ENCODE assay signal across 25 cellular contexts in the genomic region with DNA sequence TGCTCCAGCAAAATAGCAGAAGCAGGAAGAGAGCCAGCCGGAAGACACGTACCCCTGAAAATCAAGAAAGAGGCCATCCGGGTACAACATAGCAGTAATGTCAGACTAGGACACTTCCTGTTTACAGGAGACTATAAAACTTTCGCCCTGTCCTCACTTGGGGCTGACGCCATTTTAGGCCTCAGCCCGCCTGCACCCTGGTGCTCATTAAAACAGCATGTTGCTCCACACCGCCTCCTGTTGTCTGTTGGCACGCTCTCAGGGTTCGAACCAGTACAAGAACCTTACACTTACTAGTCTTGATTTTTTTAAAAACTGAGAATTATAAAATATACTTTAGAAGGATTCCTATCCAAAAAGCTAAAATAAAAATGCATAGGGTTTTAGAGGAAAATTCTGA.
DNase-seq lines count a peak whose midpoint lies in the region; ATAC-seq, FAIRE-seq and TF ChIP-seq lines count a peak whose summit lies in the region.
"Had no signal": no experiment of that assay in that cellular context is flagged by ENCODE, and none has a peak within 500 bp of the region (broad histone marks: within the 10 kb centered on the region; RNA-seq: fewer than 3 reads in every experiment).

No MANE protein-coding gene starts in this region.

- H3K27me3 Mint-ChIP-seq in T-helper 17 cell = peaks cover 26% of the 10 kb centered on the region
- peaks cover 8% of the 10 kb centered on the region for H3K27me3 Mint-ChIP-seq in activated CD4-positive, alpha-beta T cell treated with anti-CD3 and anti-CD28 coated beads, Interleukin-2, amount 10 ng/mL, durations not matched to agents 24 days and 14 days

- WGBS in K562 (ENCODE audit: insufficient coverage, low coverage, missing lambda C conversion rate) = 18% methylated on average over 9 of the region's 9 CpGs
- 82 to 86% methylated on average over 8 to 9 of the region's 9 CpGs for WGBS in esophagus squamous epithelium, 2 donors
- WGBS in mesendoderm (ENCODE audit: extremely low coverage, insufficient coverage, low lambda C conversion rate) = no CpG with 5 or more reads among the region's 9 CpGs

- H3K9ac ChIP-seq in K562 (ENCODE audit: insufficient read depth in 1 of 2, low read depth in 2 of 2, low read length in 2 of 2) = no peak overlapping the region
- no peak overlapping the region for H3K9ac ChIP-seq in mesendoderm (ENCODE audit: low read length)

- ATAC-seq in K562 = no peak
- no peak for ATAC-seq in T-helper 17 cell
- ATAC-seq: HCT116 had no signal

- DNase-seq in BE2C = no peak
- no peak for DNase-seq in OCI-LY7 (ENCODE audit: low spot score)
- DNase-seq in K562 (ENCODE audit: extremely low read depth in 1 of 4, low spot score in 3 of 4) = no peak
- no peak for DNase-seq in esophagus squamous epithelium (lab: John Stamatoyannopoulos, UW)
- DNase-seq in mesendoderm = no peak
- DNase-seq in T-helper 17 cell = no peak
- no peak for DNase-seq in activated CD4-positive, alpha-beta T cell treated with anti-CD3 and anti-CD28 coated beads, Interleukin-2, amount 10 ng/mL, durations not matched to agents 24 days and 14 days
- no peak for DNase-seq in T1000 (lab: John Stamatoyannopoulos, UW)
- DNase-seq: AML-193; C1 segment of cervical spinal cord; CD4-positive, alpha-beta memory T cell; COR-L47; GOT3; KBM-7; MV-4-11; NCI-H1105; NCI-H1436 treated with DMSO at 0.1 percent for 48 hours; NCI-H187 treated with DMSO at 0.1 percent for 48 hours; NCI-H524; RPMI8226; SHP77; SW 1271 had no signal

- no peak overlapping the region for H3K4ac ChIP-seq in mesendoderm (ENCODE audit: low read depth, low read length)

- H3K4me1 ChIP-seq in BE2C (no peaks in the 10 kb centered on the region; the same call in 1 of the 2 replicates), OCI-LY7 (ENCODE audit: insufficient read depth, low read length, poor library complexity, severe bottlenecking) (no peaks in the 10 kb centered on the region), K562 (replicated peaks in 1 of 2; ENCODE audit: control insufficient read depth in 2 of 2, insufficient read depth in 2 of 2, low read length in 2 of 2) (no peaks in the 10 kb centered on the region; a peak in 1 of 5 replicates), esophagus squamous epithelium (peaks cover 0 to 99% (median 44%) of the 10 kb centered on the region in 3 donors), mesendoderm (ENCODE audit: control insufficient read depth, low read depth, low read length) (peaks cover 2% of the 10 kb centered on the region)

- TF ChIP-seq EP300 in K562 (IDR thresholded peaks at IDR 0.05; ENCODE audit: low read length) = no peak

- H3K79me1 ChIP-seq in mesendoderm (ENCODE audit: low read length) = no peaks in the 10 kb centered on the region

- intact Hi-C loops in OCI-LY7 (cut with micrococcal nuclease; ENCODE audit: unreplicated experiment) = loop anchor here (1.0 to 10.0 kb wide), 2 partner anchors 80 to 206 kb away; no protein-coding TSS in a partner anchor
- intact Hi-C loops in K562 (cut with micrococcal nuclease) = loop anchor here (1.0 to 5.0 kb wide), 3 partner anchors 75 to 203 kb away; no protein-coding TSS in a partner anchor
- intact Hi-C loops in esophagus squamous epithelium (cut with DNase I) = no loop called here
- intact Hi-C loops in activated CD4-positive, alpha-beta T cell treated with anti-CD3 and anti-CD28 coated beads, Interleukin-2, amount 10 ng/mL, durations not matched to agents 24 days and 14 days (cut with micrococcal nuclease) = no loop called here

- no peak for FAIRE-seq in K562 (lab: Jason Lieb, UNC)
- FAIRE-seq: A204.1, G401.6 had no signal

- TF ChIP-seq CTCF in BE2C (IDR thresholded peaks at IDR 0.05; ENCODE audit: low read depth, low read length) = 0 out of 2 replicates have a peak, but pooled peaks have one; percentile 6
- 0 out of 2 replicates have a peak, but pooled peaks have one; percentile 26 for TF ChIP-seq CTCF in OCI-LY7 (conservative IDR thresholded peaks at IDR 0.05; ENCODE audit: low read length)
- TF ChIP-seq CTCF in K562 (IDR thresholded peaks at IDR 0.05 in 2 of 3, conservative IDR thresholded peaks at IDR 0.05 in 1 of 3; ENCODE audit: insufficient read depth in 2 of 3, low read depth in 1 of 3, low read length in 3 of 3) = 0 out of 6 replicates have a peak, but pooled peaks of 1 of the 3 experiments have one; percentile 5
- TF ChIP-seq CTCF in esophagus squamous epithelium (IDR thresholded peaks at IDR 0.05) = no peak

- H2BK120ac ChIP-seq in mesendoderm (ENCODE audit: low read depth, low read length) = no peak overlapping the region

- in situ Hi-C loops in K562 (cut with MboI) = no loop called here

- H3K4me3 ChIP-seq in BE2C (ENCODE audit: low read depth, low read length) (no peak overlapping the region), OCI-LY7 (ENCODE audit: low read depth, low read length, poor library complexity, severe bottlenecking) (no peak overlapping the region), K562 (no peak overlapping the region), esophagus squamous epithelium (no peak overlapping the region), mesendoderm (ENCODE audit: low read length) (no peak overlapping the region)

- peaks cover 8% of the 10 kb centered on the region for H3K9me3 Mint-ChIP-seq in activated CD4-positive, alpha-beta T cell treated with anti-CD3 and anti-CD28 coated beads, Interleukin-2, amount 10 ng/mL, durations not matched to agents 24 days and 14 days

- no peaks in the 10 kb centered on the region for H3K4me1 Mint-ChIP-seq in T-helper 17 cell
- H3K4me1 Mint-ChIP-seq in activated CD4-positive, alpha-beta T cell treated with anti-CD3 and anti-CD28 coated beads, Interleukin-2, amount 10 ng/mL, durations not matched to agents 24 days and 14 days = no peaks in the 10 kb centered on the region
- H3K4me1 Mint-ChIP-seq: CD4-positive, alpha-beta memory T cell had no signal

- TF ChIP-seq POLR2A in K562 (conservative IDR thresholded peaks at IDR 0.05) (no peak), esophagus squamous epithelium (IDR thresholded peaks at IDR 0.05) (no peak)

- H3K36me3 ChIP-seq in BE2C (no peaks in the 10 kb centered on the region), OCI-LY7 (ENCODE audit: insufficient read depth, low read length) (no peaks in the 10 kb centered on the region), K562 (ENCODE audit: control insufficient read depth, insufficient read depth, low read length) (no peaks in the 10 kb centered on the region), esophagus squamous epithelium (peaks cover 0 to 2% (median 0%) of the 10 kb centered on the region in 3 donors), mesendoderm (ENCODE audit: control insufficient read depth, insufficient read depth, low read length) (no peaks in the 10 kb centered on the region)

- no peak overlapping the region for H4K8ac ChIP-seq in mesendoderm (ENCODE audit: low read depth, low read length)

- H4K20me1 ChIP-seq in OCI-LY7 (ENCODE audit: insufficient read depth, low read length) = no peaks in the 10 kb centered on the region
- H4K20me1 ChIP-seq in K562 (replicated peaks; ENCODE audit: control insufficient read depth, insufficient read depth, low read length) = no peaks in the 10 kb centered on the region

- H3K23ac ChIP-seq in mesendoderm (ENCODE audit: low read length) = no peak overlapping the region

- no peak overlapping the region for H3K4me3 Mint-ChIP-seq in T-helper 17 cell
- no peak overlapping the region for H3K4me3 Mint-ChIP-seq in activated CD4-positive, alpha-beta T cell treated with anti-CD3 and anti-CD28 coated beads, Interleukin-2, amount 10 ng/mL, durations not matched to agents 24 days and 14 days
- H3K4me3 Mint-ChIP-seq: CD4-positive, alpha-beta memory T cell had no signal

- no peaks in the 10 kb centered on the region for H3K9me3 ChIP-seq in BE2C
- no peaks in the 10 kb centered on the region for H3K9me3 ChIP-seq in OCI-LY7 (ENCODE audit: low read length)
- no peaks in the 10 kb centered on the region for H3K9me3 ChIP-seq in K562 (replicated peaks; ENCODE audit: control insufficient read depth, insufficient read depth, low read depth, low read length)
- no peaks in the 10 kb centered on the region for H3K9me3 ChIP-seq in esophagus squamous epithelium
- no peaks in the 10 kb centered on the region for H3K9me3 ChIP-seq in T-helper 17 cell (ENCODE audit: control insufficient read depth, low read length, poor library complexity, severe bottlenecking)

- no peak overlapping the region for H4K5ac ChIP-seq in mesendoderm (ENCODE audit: low read length)

- no peak overlapping the region for H2BK15ac ChIP-seq in mesendoderm (replicated peaks; ENCODE audit: low read depth)

- H3K18ac ChIP-seq in mesendoderm (ENCODE audit: low read length) = no peak overlapping the region

- CTCF ChIA-PET in OCI-LY7 (lab: Charles Lee; ENCODE audit: unreplicated experiment) = no interaction called here
- CTCF ChIA-PET in K562 (lab: Yijun Ruan, JAX; ENCODE audit: low intra/inter-chr PET ratio) = no interaction called here

- H3K27me3 ChIP-seq in BE2C (no peaks in the 10 kb centered on the region), K562 (ENCODE audit: control insufficient read depth in 2 of 2, insufficient read depth in 2 of 2, low read length in 2 of 2) (peaks cover 0 to 2% of the 10 kb centered on the region in 2 experiments; a peak in 1 of 5 replicates), esophagus squamous epithelium (no peaks in the 10 kb centered on the region), mesendoderm (ENCODE audit: insufficient read depth, low read length, poor library complexity) (no peaks in the 10 kb centered on the region)

- BruUV-seq in OCI-LY7 (replicated peaks; lab: Mats Ljungman, UMichigan) = no TSS peak
- no TSS peak for BruUV-seq in K562 (replicated peaks; lab: Mats Ljungman, UMichigan)

- H2AK5ac ChIP-seq in mesendoderm (ENCODE audit: low read length) = no peak overlapping the region

- H3K36me3 Mint-ChIP-seq in T-helper 17 cell (ENCODE audit: low read depth) = no peaks in the 10 kb centered on the region
- H3K36me3 Mint-ChIP-seq in activated CD4-positive, alpha-beta T cell treated with anti-CD3 and anti-CD28 coated beads, Interleukin-2, amount 10 ng/mL, durations not matched to agents 24 days and 14 days (ENCODE audit: low read depth) = no peaks in the 10 kb centered on the region
- H3K36me3 Mint-ChIP-seq: CD4-positive, alpha-beta memory T cell had no signal

- no peaks in the 10 kb centered on the region for H3K9me2 ChIP-seq in OCI-LY7 (ENCODE audit: insufficient read depth, low read length)

- no peak overlapping the region for H2BK5ac ChIP-seq in mesendoderm (ENCODE audit: low read length)

- H3K9me1 ChIP-seq in K562 (ENCODE audit: control insufficient read depth, insufficient read depth, low read length) = no peaks in the 10 kb centered on the region

- TF ChIP-seq RAD21 in K562 (CRISPR knock-in tag; conservative IDR thresholded peaks at IDR 0.05 in 1 of 2, IDR thresholded peaks at IDR 0.05 in 1 of 2) = no peak

- H2AFZ ChIP-seq in OCI-LY7 (ENCODE audit: low read length) (no peak overlapping the region), K562 (ENCODE audit: low read depth, low read length) (0 out of 2 replicates have a peak overlapping the region, but pooled peaks have one; percentile 19)

- H3K27ac ChIP-seq in OCI-LY7 (ENCODE audit: low read depth, low read length, poor library complexity, severe bottlenecking) = no peak overlapping the region
- no peak overlapping the region for H3K27ac ChIP-seq in K562 (ENCODE audit: extremely low read depth, low read depth, low read length)
- H3K27ac ChIP-seq in esophagus squamous epithelium = peak overlapping the region; percentile 43 to 80 (median 58)
- H3K27ac ChIP-seq in mesendoderm (ENCODE audit: low read depth, low read length) = no peak overlapping the region

- H3K79me2 ChIP-seq in OCI-LY7 (ENCODE audit: insufficient read depth, low read depth, low read length) = no peaks in the 10 kb centered on the region
- no peaks in the 10 kb centered on the region for H3K79me2 ChIP-seq in K562 (ENCODE audit: control insufficient read depth, insufficient read depth, low read length)
- H3K79me2 ChIP-seq in mesendoderm (ENCODE audit: control insufficient read depth, insufficient read depth, low read length) = no peaks in the 10 kb centered on the region

- H3K27ac Mint-ChIP-seq in T-helper 17 cell = no peak overlapping the region
- H3K27ac Mint-ChIP-seq in activated CD4-positive, alpha-beta T cell treated with anti-CD3 and anti-CD28 coated beads, Interleukin-2, amount 10 ng/mL, durations not matched to agents 24 days and 14 days = no peak overlapping the region
- H3K27ac Mint-ChIP-seq: CD4-positive, alpha-beta memory T cell had no signal

- no peak overlapping the region for H3K4me2 ChIP-seq in OCI-LY7 (ENCODE audit: low read length)
- no peak overlapping the region for H3K4me2 ChIP-seq in K562 (ENCODE audit: insufficient read depth, low read length)
- H3K4me2 ChIP-seq in mesendoderm (ENCODE audit: low read length) = no peak overlapping the region

- no peak overlapping the region for H3K56ac ChIP-seq in mesendoderm (ENCODE audit: low read length)

- POLR2A ChIA-PET in OCI-LY7 (lab: Charles Lee) = no interaction called here
- POLR2A ChIA-PET in K562 (lab: Yijun Ruan, JAX) = no interaction called here

Comparison
In these comparisons a context has a peak if more than half of its experiments do, and no peak if none do; other contexts are left out.
1. CTCF ChIP-seq: peak in BE2C (single experiment) and OCI-LY7 (single experiment); none in esophagus squamous epithelium (0 of 6).
2. H3K27ac ChIP-seq: peak in esophagus squamous epithelium (4 of 4); none in OCI-LY7 (single experiment), K562 (single experiment) and mesendoderm (single experiment).
3. intact Hi-C loops: an anchor here in OCI-LY7 (1.0 to 10.0 kb wide) and K562 (1.0 to 5.0 kb wide); none called in esophagus squamous epithelium and activated CD4-positive, alpha-beta T cell treated with anti-CD3 and anti-CD28 coated beads, Interleukin-2, amount 10 ng/mL, durations not matched to agents 24 days and 14 days.